In genomic region chr6:139367810-139368321, GRCh38 we compare ENCODE assay signal across 11 cellular contexts. TPM values are rescaled to one million over a fixed set of nuclear protein-coding genes. Genes with fewer than 3 reads are reported as not detected.
A peak's percentile ranks its signal among the peaks of the same experiment; 100 is the strongest.
DNase-seq lines count a peak whose midpoint lies in the region; ATAC-seq, FAIRE-seq and TF ChIP-seq lines count a peak whose summit lies in the region.
"Had no signal": no experiment of that assay in that cellular context is flagged by ENCODE, and none has a peak within 500 bp of the region (broad histone marks: within the 10 kb centered on the region; RNA-seq: fewer than 3 reads in every experiment).

No MANE protein-coding gene starts in this region.

- TF ChIP-seq POLR2A in endothelial cell of umbilical vein (IDR thresholded peaks at IDR 0.05; ENCODE audit: low read depth, low read length) = no peak

- H3K79me2 ChIP-seq in endothelial cell of umbilical vein (ENCODE audit: control insufficient read depth, insufficient read depth, low read length) = peaks cover 18% of the 10 kb centered on the region

- H3K9ac ChIP-seq in endothelial cell of umbilical vein (replicated peaks; ENCODE audit: extremely low read depth, insufficient read depth, low read length) = no peak overlapping the region

- no peak for ATAC-seq in HG03095 (IDR thresholded peaks at IDR 0.05; ENCODE audit: unreplicated experiment)
- ATAC-seq: left ventricle myocardium superior had no signal

- H3K9me1 ChIP-seq in endothelial cell of umbilical vein (replicated peaks; ENCODE audit: control insufficient read depth, extremely low read depth, insufficient read depth, low read length) = no peaks in the 10 kb centered on the region

- no peak overlapping the region for H3K27ac ChIP-seq in endothelial cell of umbilical vein (ENCODE audit: insufficient read depth, low read depth, low read length)
- H3K27ac ChIP-seq: right lobe of liver had no signal

- H3K36me3 ChIP-seq in endothelial cell of umbilical vein (ENCODE audit: control insufficient read depth in 2 of 2, extremely low read depth in 1 of 2, insufficient read depth in 2 of 2, low read length in 2 of 2) = no peaks in the 10 kb centered on the region

- DNase-seq in SIG-M5 treated with dmso at 0.1 percent for 504 hours (lab: John Stamatoyannopoulos, UW; ENCODE audit: unreplicated experiment) = peak; percentile 56
- no peak for DNase-seq in SIG-M5 (lab: John Stamatoyannopoulos, UW)
- peak; percentile 40 for DNase-seq in RPMI7951 (ENCODE audit: low read depth)
- DNase-seq in endothelial cell of umbilical vein (ENCODE audit: low read depth, low spot score) = peak; percentile 24
- DNase-seq in retina = peak; percentile 60
- no peak for DNase-seq in NCI-H82 treated with DMSO at 0.1 percent for 48 hours (lab: John Stamatoyannopoulos, UW; ENCODE audit: unreplicated experiment)
- no peak for DNase-seq in foreskin melanocyte
- DNase-seq: left ventricle myocardium superior, right lobe of liver had no signal

- no peaks in the 10 kb centered on the region for H4K20me1 ChIP-seq in endothelial cell of umbilical vein (replicated peaks; ENCODE audit: control insufficient read depth, extremely low read depth, insufficient read depth, low read length)

- intact Hi-C loops in endothelial cell of umbilical vein (cut with micrococcal nuclease) = loop anchor here (10.0 kb wide), 1 partner anchor 443 kb away; no protein-coding TSS in a partner anchor

- H2AFZ ChIP-seq in endothelial cell of umbilical vein (ENCODE audit: low read depth, low read length) = no peak overlapping the region

- no peaks in the 10 kb centered on the region for H3K9me3 ChIP-seq in endothelial cell of umbilical vein (replicated peaks; ENCODE audit: control insufficient read depth, insufficient read depth, low read length)
- H3K9me3 ChIP-seq: right lobe of liver had no signal

- CTCF ChIA-PET in endothelial cell of umbilical vein (lab: Charles Lee) = interaction anchor here (1.0 to 1.1 kb wide), 3 partner anchors 148 to 1554 kb away, joined by 3 to 5 read pairs (median 3); no protein-coding TSS in a partner anchor

- peak overlapping the region; percentile 59 for H3K4me2 ChIP-seq in endothelial cell of umbilical vein (ENCODE audit: insufficient read depth, low read length)

- no TSS peak for BruUV-seq in endothelial cell of umbilical vein (replicated peaks; lab: Mats Ljungman, UMichigan)

- no peak for TF ChIP-seq CTCF in endothelial cell of umbilical vein (IDR thresholded peaks at IDR 0.05; ENCODE audit: extremely low read depth in 1 of 2, insufficient read depth in 1 of 2, low read depth in 1 of 2, low read length in 2 of 2)

- POLR2A ChIA-PET in endothelial cell of umbilical vein (lab: Charles Lee) = no interaction called here

- no peak for FAIRE-seq in endothelial cell of umbilical vein (lab: Jason Lieb, UNC)
- FAIRE-seq: A204.1 had no signal

- H3K4me1 ChIP-seq in endothelial cell of umbilical vein (ENCODE audit: control insufficient read depth, extremely low read depth, insufficient read depth, low read length) = peaks cover 41% of the 10 kb centered on the region

- dilution Hi-C loops in endothelial cell of umbilical vein (cut with MboI; ENCODE audit: extremely low pct_ligation_motif_present, low sequenced_read_pairs) = no loop called here

- no peaks in the 10 kb centered on the region for H3K27me3 ChIP-seq in endothelial cell of umbilical vein (ENCODE audit: control insufficient read depth in 2 of 2, insufficient read depth in 2 of 2, low read length in 2 of 2)
- H3K27me3 ChIP-seq: right lobe of liver had no signal

- no peak overlapping the region for H3K4me3 ChIP-seq in endothelial cell of umbilical vein (replicated peaks in 1 of 3; ENCODE audit: insufficient read depth in 1 of 3, low read depth in 1 of 3, low read length in 3 of 3)
- H3K4me3 ChIP-seq: right lobe of liver had no signal

TF ChIP-seq in endothelial cell of umbilical vein, 7 proteins besides CTCF, POLR2A, EP300 and RAD21:
- TF ChIP-seq JUN (IDR thresholded peaks at IDR 0.05; ENCODE audit: borderline replicate concordance, insufficient read depth, insufficient read length, low read depth) = no peak
- TF ChIP-seq GATA2 (IDR thresholded peaks at IDR 0.05; ENCODE audit: insufficient read depth, insufficient read length, low read depth, low read length) = peak; percentile 76

RNA-seq across cellular contexts. Expression of gene CITED2, which starts 6.6 kb away (rescaled TPM):
- 40.0 and 47.6 TPM in 2 replicates for total RNA-seq in RPMI7951 (2014; rRNA removed; shearing (Covaris generic))
- total RNA-seq in endothelial cell of umbilical vein = 81.1 and 82.3 TPM in 2 replicates
- 85.7 and 155 TPM in 2 replicates for polyA plus RNA-seq in endothelial cell of umbilical vein
- polyA plus RNA-seq in endothelial cell of umbilical vein (2011; cell fraction: cytosol; rRNA removed) = 43.6 and 59.9 TPM in 2 replicates
- polyA plus RNA-seq in endothelial cell of umbilical vein (2011; cell fraction: nucleus; rRNA removed) = 49.1 and 61.5 TPM in 2 replicates
- 104 and 193 TPM in 2 replicates for polyA plus RNA-seq in endothelial cell of umbilical vein (2012)
- polyA minus RNA-seq in endothelial cell of umbilical vein = 25.1 and 36.8 TPM in 2 replicates
- 30.2 TPM for polyA minus RNA-seq in endothelial cell of umbilical vein (2011; cell fraction: cytosol; rRNA and poly(A)+ RNA removed)
- 25.8 and 50.1 TPM in 2 replicates for polyA minus RNA-seq in endothelial cell of umbilical vein (2011; cell fraction: nucleus; rRNA and poly(A)+ RNA removed)

Comparison
In these comparisons a context has a peak if more than half of its experiments do, and no peak if none do; other contexts are left out.
1. DNase-seq: peak in SIG-M5 treated with dmso at 0.1 percent for 504 hours (single experiment), RPMI7951 (single experiment), endothelial cell of umbilical vein (single experiment) and retina (single experiment); none in SIG-M5 (single experiment), NCI-H82 treated with DMSO at 0.1 percent for 48 hours (single experiment) and foreskin melanocyte (single experiment).